In genomic region chr11:66841861-66842260, GRCh38 we compare ENCODE assay signal across 9 cellular contexts. TPM values are rescaled to one million over a fixed set of nuclear protein-coding genes. Genes with fewer than 3 reads are reported as not detected.
DNase-seq lines count a peak whose midpoint lies in the region; ATAC-seq, FAIRE-seq and TF ChIP-seq lines count a peak whose summit lies in the region.
"Had no signal": no experiment of that assay in that cellular context is flagged by ENCODE, and none has a peak within 500 bp of the region (broad histone marks: within the 10 kb centered on the region; RNA-seq: fewer than 3 reads in every experiment).

No MANE protein-coding gene starts in this region.

- H3K79me2 ChIP-seq in keratinocyte (ENCODE audit: control insufficient read depth, insufficient read depth, low read length): peaks cover 40% of the 10 kb centered on the region

- FAIRE-seq in keratinocyte (lab: Jason Lieb, UNC) (no peak), GM19239 (lab: Jason Lieb, UNC) (no peak)

- H3K36me3 ChIP-seq in keratinocyte (ENCODE audit: control insufficient read depth in 2 of 2, extremely low read depth in 1 of 2, insufficient read depth in 2 of 2, low read length in 2 of 2) (peaks cover 16 to 47% of the 10 kb centered on the region in 2 experiments), testis (ENCODE audit: low read depth, missing control alignments) (no peaks in the 10 kb centered on the region)

- H2AFZ ChIP-seq in keratinocyte (ENCODE audit: control insufficient read depth, low read length): no peak overlapping the region

- no peaks in the 10 kb centered on the region for H4K20me1 ChIP-seq in keratinocyte (ENCODE audit: control insufficient read depth, extremely low read depth, insufficient read depth, low read length)

- no peak for TF ChIP-seq POLR2A in testis (IDR thresholded peaks at IDR 0.05)

- intact Hi-C loops in testis (cut with DNase I; ENCODE audit: low total_unique reads): no loop called here

- peak overlapping the region; percentile 99 for H3K9ac ChIP-seq in keratinocyte (ENCODE audit: control insufficient read depth, extremely low read depth, insufficient read depth, low read length)

- H3K4me3 ChIP-seq in keratinocyte (ENCODE audit: control insufficient read depth in 2 of 3, extremely low read depth in 1 of 3, insufficient read depth in 2 of 3, low read depth in 1 of 3, low read length in 3 of 3) (peak overlapping the region; percentile 87 to 94 (median 87)), testis (peak overlapping the region in 1 of 2 donors; percentile 96)

- TF ChIP-seq CTCF in keratinocyte (optimal IDR thresholded peaks at IDR 0.05 in 1 of 3, IDR thresholded peaks at IDR 0.05 in 1 of 3, conservative IDR thresholded peaks at IDR 0.05 in 1 of 3; ENCODE audit: extremely low read depth in 1 of 3, insufficient read depth in 2 of 3, low read length in 3 of 3) (no peak), testis (IDR thresholded peaks at IDR 0.05) (no peak)

- H3K4me2 ChIP-seq in keratinocyte (ENCODE audit: control insufficient read depth, extremely low read depth, insufficient read depth, low read depth, low read length): peak overlapping the region; percentile 100

- dilution Hi-C loops in keratinocyte (cut with MboI; ENCODE audit: extremely low pct_ligation_motif_present, low sequenced_read_pairs): no loop called here

- 71 to 76% methylated on average over 7 of the region's 7 CpGs for WGBS in testis, 2 donors

- no peaks in the 10 kb centered on the region for H3K9me3 Mint-ChIP-seq in activated CD8-positive, alpha-beta memory T cell treated with anti-CD3 and anti-CD28 coated beads, Interleukin-2, amount 10 ng/mL, durations not matched to agents 7 days and 5 days (ENCODE audit: low read depth)
- H3K9me3 Mint-ChIP-seq in activated naive CD8-positive, alpha-beta T cell (ENCODE audit: low read depth): no peaks in the 10 kb centered on the region

- H3K27me3 ChIP-seq in keratinocyte (ENCODE audit: control insufficient read depth, extremely low read depth, insufficient read depth, low read length) (no peaks in the 10 kb centered on the region), testis (no peaks in the 10 kb centered on the region)

- no peak for DNase-seq in activated CD8-positive, alpha-beta memory T cell treated with anti-CD3 and anti-CD28 coated beads, Interleukin-2, amount 10 ng/mL, durations not matched to agents 7 days and 5 days
- no peak for DNase-seq in activated CD8-positive, alpha-beta memory T cell treated with anti-CD3 and anti-CD28 coated beads, Interleukin-2, amount 50 U/mL, for 4 hours
- DNase-seq in keratinocyte (ENCODE audit: low read depth, low spot score): no peak
- DNase-seq in testis: peak; percentile 14
- DNase-seq in NCI-H748 (lab: John Stamatoyannopoulos, UW; ENCODE audit: unreplicated experiment): no peak
- DNase-seq in GM19239 (ENCODE audit: insufficient read length, low spot score): no peak
- DNase-seq in central memory CD4-positive, alpha-beta T cell: no peak
- DNase-seq: left colon had no signal

- H3K4me3 Mint-ChIP-seq in activated CD8-positive, alpha-beta memory T cell treated with anti-CD3 and anti-CD28 coated beads, Interleukin-2, amount 10 ng/mL, durations not matched to agents 7 days and 5 days: peak overlapping the region; percentile 92
- peak overlapping the region; percentile 90 for H3K4me3 Mint-ChIP-seq in activated naive CD8-positive, alpha-beta T cell

- no peaks in the 10 kb centered on the region for H3K9me3 ChIP-seq in keratinocyte (ENCODE audit: control insufficient read depth, low read depth, low read length)
- H3K9me3 ChIP-seq in testis: no peaks in the 10 kb centered on the region

- H3K4me1 ChIP-seq in keratinocyte (ENCODE audit: control insufficient read depth, extremely low read depth, insufficient read depth, low read length) (peaks cover 22% of the 10 kb centered on the region), testis (peaks cover 29% of the 10 kb centered on the region)

- H3K36me3 Mint-ChIP-seq in activated CD8-positive, alpha-beta memory T cell treated with anti-CD3 and anti-CD28 coated beads, Interleukin-2, amount 10 ng/mL, durations not matched to agents 7 days and 5 days: peaks cover 22% of the 10 kb centered on the region
- peaks cover 3% of the 10 kb centered on the region for H3K36me3 Mint-ChIP-seq in activated naive CD8-positive, alpha-beta T cell

- no peaks in the 10 kb centered on the region for H3K27me3 Mint-ChIP-seq in activated CD8-positive, alpha-beta memory T cell treated with anti-CD3 and anti-CD28 coated beads, Interleukin-2, amount 10 ng/mL, durations not matched to agents 7 days and 5 days
- no peaks in the 10 kb centered on the region for H3K27me3 Mint-ChIP-seq in activated naive CD8-positive, alpha-beta T cell

- ATAC-seq in activated CD8-positive, alpha-beta memory T cell treated with anti-CD3 and anti-CD28 coated beads, Interleukin-2, amount 10 ng/mL, durations not matched to agents 7 days and 5 days: no peak

- H3K27ac Mint-ChIP-seq in activated CD8-positive, alpha-beta memory T cell treated with anti-CD3 and anti-CD28 coated beads, Interleukin-2, amount 10 ng/mL, durations not matched to agents 7 days and 5 days: peak overlapping the region; percentile 91
- H3K27ac Mint-ChIP-seq in activated naive CD8-positive, alpha-beta T cell: peak overlapping the region; percentile 92

- H3K27ac ChIP-seq in keratinocyte (ENCODE audit: control insufficient read depth, insufficient read depth, low read length): peak overlapping the region; percentile 95
- peak overlapping the region; percentile 87 to 90 for H3K27ac ChIP-seq in testis

- H3K4me1 Mint-ChIP-seq in activated CD8-positive, alpha-beta memory T cell treated with anti-CD3 and anti-CD28 coated beads, Interleukin-2, amount 10 ng/mL, durations not matched to agents 7 days and 5 days: peaks cover 45% of the 10 kb centered on the region
- peaks cover 51% of the 10 kb centered on the region for H3K4me1 Mint-ChIP-seq in activated naive CD8-positive, alpha-beta T cell (ENCODE audit: low read depth)

- no peaks in the 10 kb centered on the region for H3K9me1 ChIP-seq in keratinocyte (ENCODE audit: control insufficient read depth, extremely low read depth, insufficient read depth, low read length)

- CTCF ChIA-PET in activated CD8-positive, alpha-beta memory T cell treated with anti-CD3 and anti-CD28 coated beads, Interleukin-2, amount 10 ng/mL, durations not matched to agents 7 days and 5 days (lab: Charles Lee): interaction anchor here (0.7 to 4.2 kb wide), 13 partner anchors 8 to 230 kb away, joined by 3 to 19 read pairs (median 3); partner anchors contain the start of gene RBM4

RNA-seq across cellular contexts. Expression of gene RCE1, which starts 1.4 kb away (rescaled TPM):
- 10 to 100 TPM; 24.1 to 25.7 TPM for total RNA-seq in activated CD8-positive, alpha-beta memory T cell treated with anti-CD3 and anti-CD28 coated beads, Interleukin-2, amount 10 ng/mL, durations not matched to agents 7 days and 5 days
- polyA plus RNA-seq in keratinocyte (11.2 to 15.2 TPM (median 14.0 TPM) in 3 replicates), testis (ENCODE audit: insufficient read depth, low read depth, low replicate concordance) (26.4 TPM)
- 9.7 TPM for polyA plus RNA-seq in keratinocyte (2011; ENCODE audit: low read depth)
- polyA plus RNA-seq in keratinocyte (2011; cell fraction: cytosol; rRNA removed): 11.1 and 13.2 TPM in 2 replicates
- 26.7 and 32.8 TPM in 2 replicates for polyA plus RNA-seq in keratinocyte (2011; cell fraction: nucleus; rRNA removed)
- polyA plus RNA-seq in keratinocyte (2012; ENCODE audit: low replicate concordance): 16.3 and 24.1 TPM in 2 replicates
- 10.0 to 18.5 TPM (median 15.1 TPM) in 3 replicates for polyA minus RNA-seq in keratinocyte
- polyA minus RNA-seq in keratinocyte (2011; cell fraction: cytosol; rRNA and poly(A)+ RNA removed): 22.1 TPM
- 15.6 and 17.7 TPM in 2 replicates for polyA minus RNA-seq in keratinocyte (2011; cell fraction: nucleus; rRNA and poly(A)+ RNA removed)
- 10 to 100 TPM; 54.3 to 56.9 TPM for total RNA-seq in testis

RNA-seq across cellular contexts. Expression of gene LRFN4, which starts 15.0 kb away (rescaled TPM):
- 10 to 100 TPM; 29.0 to 29.8 TPM for total RNA-seq in activated CD8-positive, alpha-beta memory T cell treated with anti-CD3 and anti-CD28 coated beads, Interleukin-2, amount 10 ng/mL, durations not matched to agents 7 days and 5 days
- polyA plus RNA-seq in keratinocyte (0.77 to 1.5 TPM (median 1.1 TPM) in 3 replicates), testis (ENCODE audit: insufficient read depth, low read depth, low replicate concordance) (27.2 TPM)
- polyA plus RNA-seq in keratinocyte (2011; ENCODE audit: low read depth): 0.19 TPM
- 0.50 and 1.5 TPM in 2 replicates for polyA plus RNA-seq in keratinocyte (2011; cell fraction: cytosol; rRNA removed)
- polyA plus RNA-seq in keratinocyte (2011; cell fraction: nucleus; rRNA removed): 1.5 and 2.2 TPM in 2 replicates
- 0.89 and 1.6 TPM in 2 replicates for polyA plus RNA-seq in keratinocyte (2012; ENCODE audit: low replicate concordance)
- polyA minus RNA-seq in keratinocyte: 0.38 to 0.82 TPM (median 0.53 TPM) in 3 replicates
- polyA minus RNA-seq in keratinocyte (2011; cell fraction: cytosol; rRNA and poly(A)+ RNA removed): 5.8 TPM
- polyA minus RNA-seq in keratinocyte (2011; cell fraction: nucleus; rRNA and poly(A)+ RNA removed): 2.2 and 2.8 TPM in 2 replicates
- 10 to 100 TPM; 23.2 to 24.6 TPM for total RNA-seq in testis
